ENCODE assay signal across 8 cellular contexts in genomic region chr22:28772633-28773460, GRCh38. TPM values are rescaled to one million over a fixed set of nuclear protein-coding genes. Genes with fewer than 3 reads are reported as not detected.
DNase-seq lines count a peak whose midpoint lies in the region; ATAC-seq, FAIRE-seq and TF ChIP-seq lines count a peak whose summit lies in the region.

A gene with protein sequence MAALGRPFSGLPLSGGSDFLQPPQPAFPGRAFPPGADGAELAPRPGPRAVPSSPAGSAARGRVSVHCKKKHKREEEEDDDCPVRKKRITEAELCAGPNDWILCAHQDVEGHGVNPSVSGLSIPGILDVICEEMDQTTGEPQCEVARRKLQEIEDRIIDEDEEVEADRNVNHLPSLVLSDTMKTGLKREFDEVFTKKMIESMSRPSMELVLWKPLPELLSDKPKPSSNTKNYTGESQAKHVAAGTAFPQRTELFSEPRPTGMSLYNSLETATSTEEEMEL (plus strand): TSS chr22:28772695. CDS start chr22:28772850, 155 bp downstream.

- H3K36me3 ChIP-seq in SU-DHL-6 (ENCODE audit: low read length) (no peaks in the 10 kb centered on the region), parathyroid adenoma (ENCODE audit: control insufficient read depth, insufficient read depth, low read length) (no peaks in the 10 kb centered on the region), tibial artery (peaks cover 6 to 27% (median 16%) of the 10 kb centered on the region in 3 donors)

- no peaks in the 10 kb centered on the region for H3K9me2 ChIP-seq in SU-DHL-6 (replicated peaks; ENCODE audit: insufficient read depth, low read length)

- H3K27me3 Mint-ChIP-seq in activated naive CD8-positive, alpha-beta T cell treated with anti-CD3 and anti-CD28 coated beads, Interleukin-2, amount 50 U/mL, for 24 hours = no peaks in the 10 kb centered on the region

- no peaks in the 10 kb centered on the region for H3F3A ChIP-seq in SU-DHL-6 (ENCODE audit: insufficient read depth)

- H2AFZ ChIP-seq in SU-DHL-6 (ENCODE audit: low read depth, low read length, severe bottlenecking) (peak within 1 kb of the TSS; percentile 97), parathyroid adenoma (peak within 1 kb of the TSS; percentile 90)

- intact Hi-C loops in Right ventricle myocardium superior (cut with DNase I) = no loop called here
- intact Hi-C loops in tibial artery (cut with DNase I; ENCODE audit: low total_unique reads) = no loop called here

- peak within 1 kb of the TSS; percentile 72 for H3K27ac ChIP-seq in SU-DHL-6 (ENCODE audit: low read depth, low read length)
- peak within 1 kb of the TSS; percentile 84 for H3K27ac ChIP-seq in parathyroid adenoma
- peak within 1 kb of the TSS; percentile 96 to 99 for H3K27ac ChIP-seq in tibial artery

- peak; percentile 95 for DNase-seq in GM12891 (ENCODE audit: insufficient read length, low spot score)
- peak; percentile 83 to 94 (median 89) for DNase-seq in NCI-H1417 (lab: John Stamatoyannopoulos, UW)
- peak; percentile 92 for DNase-seq in activated naive CD8-positive, alpha-beta T cell treated with anti-CD3 and anti-CD28 coated beads, Interleukin-2, amount 50 U/mL, for 24 hours
- peak; percentile 97 for DNase-seq in Right ventricle myocardium superior
- DNase-seq in tibial artery = peak; percentile 97 to 98

- no peaks in the 10 kb centered on the region for H3K9me3 Mint-ChIP-seq in activated naive CD8-positive, alpha-beta T cell treated with anti-CD3 and anti-CD28 coated beads, Interleukin-2, amount 50 U/mL, for 24 hours

- H3K4me2 ChIP-seq in SU-DHL-6 (ENCODE audit: low read depth, low read length, poor library complexity, severe bottlenecking) (peak within 1 kb of the TSS; percentile 82), parathyroid adenoma (ENCODE audit: low read length) (peak within 1 kb of the TSS; percentile 96)

- peaks cover 18% of the 10 kb centered on the region for H3K36me3 Mint-ChIP-seq in activated naive CD8-positive, alpha-beta T cell treated with anti-CD3 and anti-CD28 coated beads, Interleukin-2, amount 50 U/mL, for 24 hours (ENCODE audit: low read depth)

- H3K9ac ChIP-seq in SU-DHL-6 (ENCODE audit: low read length) (peak within 1 kb of the TSS; percentile 68), parathyroid adenoma (no peak within 1 kb of the TSS)

- H3K27me3 ChIP-seq in SU-DHL-6 (ENCODE audit: low read length) (no peaks in the 10 kb centered on the region), parathyroid adenoma (ENCODE audit: control insufficient read depth, insufficient read depth, low read length) (no peaks in the 10 kb centered on the region), tibial artery (no peaks in the 10 kb centered on the region)

- peaks cover 34% of the 10 kb centered on the region for H3K79me2 ChIP-seq in SU-DHL-6 (ENCODE audit: insufficient read depth, low read length)
- H3K79me2 ChIP-seq in parathyroid adenoma = peaks cover 22% of the 10 kb centered on the region

- FAIRE-seq in GM12891 (lab: Jason Lieb, UNC) = peak; percentile 95

- ATAC-seq in HG02763 (IDR thresholded peaks at IDR 0.05; ENCODE audit: unreplicated experiment) = peak; percentile 85
- ATAC-seq in activated naive CD8-positive, alpha-beta T cell treated with anti-CD3 and anti-CD28 coated beads, Interleukin-2, amount 50 U/mL, for 24 hours = peak; percentile 93
- peak; percentile 97 for ATAC-seq in Right ventricle myocardium superior (ENCODE audit: poor library complexity)

- TF ChIP-seq CTCF in SU-DHL-6 (IDR thresholded peaks at IDR 0.05; ENCODE audit: insufficient read depth, low read length, poor library complexity, severe bottlenecking) (no peak), parathyroid adenoma (IDR thresholded peaks at IDR 0.05) (no peak), tibial artery (IDR thresholded peaks at IDR 0.05) (peak in 1 of 2 experiments; percentile 55)

- H3K4me3 Mint-ChIP-seq in activated naive CD8-positive, alpha-beta T cell treated with anti-CD3 and anti-CD28 coated beads, Interleukin-2, amount 50 U/mL, for 24 hours = peak within 1 kb of the TSS; percentile 98

- peak within 1 kb of the TSS; percentile 98 for H3K27ac Mint-ChIP-seq in activated naive CD8-positive, alpha-beta T cell treated with anti-CD3 and anti-CD28 coated beads, Interleukin-2, amount 50 U/mL, for 24 hours

- H3K4me3 ChIP-seq in SU-DHL-6 (ENCODE audit: insufficient read depth, low read length, poor library complexity, severe bottlenecking) (peak within 1 kb of the TSS; percentile 87), parathyroid adenoma (ENCODE audit: low read depth, low read length) (peak within 1 kb of the TSS; percentile 95), tibial artery (peak within 1 kb of the TSS; percentile 88 to 94)

- H3K9me3 ChIP-seq in SU-DHL-6 (ENCODE audit: insufficient read depth, low read length) = no peaks in the 10 kb centered on the region
- no peaks in the 10 kb centered on the region for H3K9me3 ChIP-seq in parathyroid adenoma (ENCODE audit: control insufficient read depth, low read length)
- H3K9me3 ChIP-seq in tibial artery = no peaks in the 10 kb centered on the region

- H4K20me1 ChIP-seq in SU-DHL-6 (ENCODE audit: low read depth, low read length) = no peaks in the 10 kb centered on the region

- H3K4me1 Mint-ChIP-seq in activated naive CD8-positive, alpha-beta T cell treated with anti-CD3 and anti-CD28 coated beads, Interleukin-2, amount 50 U/mL, for 24 hours = peaks cover 26% of the 10 kb centered on the region

- H3K4me1 ChIP-seq in parathyroid adenoma (no peaks in the 10 kb centered on the region), tibial artery (peaks cover 0 to 34% (median 21%) of the 10 kb centered on the region in 4 donors)

- TF ChIP-seq POLR2A in GM12891 (IDR thresholded peaks at IDR 0.05; ENCODE audit: low read depth, low read length) = peak; percentile 76

TF ChIP-seq in GM12891, 5 proteins besides CTCF, POLR2A, EP300 and RAD21:
- TF ChIP-seq TAF1 (IDR thresholded peaks at IDR 0.05; ENCODE audit: low read depth, low read length) (no peak), POU2F2 (IDR thresholded peaks at IDR 0.05; ENCODE audit: low read depth, low read length) (peak; percentile 36; the same call in 1 of the 2 replicates), SPI1 (IDR thresholded peaks at IDR 0.05; ENCODE audit: low read depth, low read length) (no peak), PAX5 (IDR thresholded peaks at IDR 0.05; ENCODE audit: insufficient read depth, low read length, severe bottlenecking) (no peak), POLR2AphosphoS5 (IDR thresholded peaks at IDR 0.05; ENCODE audit: low read depth, low read length) (peak; percentile 66)

RNA-seq across cellular contexts. Expression of the gene that starts here (rescaled TPM):
- polyA plus RNA-seq in GM12891 (2012; ENCODE audit: low read depth, missing spikeins) = 6.8 TPM
- total RNA-seq in Right ventricle myocardium superior = 12.0 TPM

Comparison
In these comparisons a context has a peak if more than half of its experiments do, and no peak if none do; other contexts are left out.
1. Peak in every context shown above with its lines: DNase-seq, ATAC-seq, H3K4me3 ChIP-seq and H3K27ac ChIP-seq.